ENCODE assay signal across 1 cellular context in genomic region chr12:54882597-54882996, GRCh38.
TF ChIP-seq lines count a peak whose summit lies in the region.

No MANE protein-coding gene starts in this region.

TF ChIP-seq in HEK293, 187 proteins besides CTCF, POLR2A, EP300 and RAD21 (continued from another document):
- peak; percentile 64 for TF ChIP-seq ZNF629 (tag by site-specific recombination; IDR thresholded peaks at IDR 0.05)
- TF ChIP-seq ZNF292 (tag by site-specific recombination; IDR thresholded peaks at IDR 0.05; ENCODE audit: borderline replicate concordance, low read depth): 0 out of 2 replicates have a peak, but pooled peaks have one; percentile 38
- peak; percentile 99 for TF ChIP-seq ZNF555 (tag by site-specific recombination; conservative IDR thresholded peaks at IDR 0.05)
- TF ChIP-seq ZFP37 (tag by site-specific recombination; IDR thresholded peaks at IDR 0.05): peak; percentile 84
- TF ChIP-seq ZFP3 (tag by site-specific recombination; IDR thresholded peaks at IDR 0.05; ENCODE audit: low read depth): peak; percentile 66
- TF ChIP-seq MZF1 (tag by site-specific recombination; IDR thresholded peaks at IDR 0.05; ENCODE audit: borderline replicate concordance): peak; percentile 76; the same call in 1 of the 2 replicates
- peak; percentile 96 for TF ChIP-seq ZNF433 (tag by site-specific recombination; IDR thresholded peaks at IDR 0.05; ENCODE audit: low read depth)
- TF ChIP-seq SP3 (tag by site-specific recombination; IDR thresholded peaks at IDR 0.05): peak; percentile 30; the same call in 1 of the 2 replicates
- TF ChIP-seq ZNF202 (tag by site-specific recombination; IDR thresholded peaks at IDR 0.05; ENCODE audit: borderline replicate concordance): peak; percentile 95; the same call in 1 of the 2 replicates
- peak; percentile 92 for TF ChIP-seq ZNF560 (tag by site-specific recombination; IDR thresholded peaks at IDR 0.05; ENCODE audit: borderline replicate concordance)
- TF ChIP-seq ZXDB (tag by site-specific recombination; IDR thresholded peaks at IDR 0.05): peak; percentile 86
- peak; percentile 99 for TF ChIP-seq ZNF426 (tag by site-specific recombination; IDR thresholded peaks at IDR 0.05)
- peak; percentile 62 for TF ChIP-seq ZBTB21 (tag by site-specific recombination; IDR thresholded peaks at IDR 0.05)
- peak; percentile 61; the same call in 1 of the 2 replicates for TF ChIP-seq ZNF791 (tag by site-specific recombination; IDR thresholded peaks at IDR 0.05)
- peak; percentile 80; the same call in 1 of the 2 replicates for TF ChIP-seq ZNF664 (tag by site-specific recombination; IDR thresholded peaks at IDR 0.05)
- TF ChIP-seq, protein P1, sequence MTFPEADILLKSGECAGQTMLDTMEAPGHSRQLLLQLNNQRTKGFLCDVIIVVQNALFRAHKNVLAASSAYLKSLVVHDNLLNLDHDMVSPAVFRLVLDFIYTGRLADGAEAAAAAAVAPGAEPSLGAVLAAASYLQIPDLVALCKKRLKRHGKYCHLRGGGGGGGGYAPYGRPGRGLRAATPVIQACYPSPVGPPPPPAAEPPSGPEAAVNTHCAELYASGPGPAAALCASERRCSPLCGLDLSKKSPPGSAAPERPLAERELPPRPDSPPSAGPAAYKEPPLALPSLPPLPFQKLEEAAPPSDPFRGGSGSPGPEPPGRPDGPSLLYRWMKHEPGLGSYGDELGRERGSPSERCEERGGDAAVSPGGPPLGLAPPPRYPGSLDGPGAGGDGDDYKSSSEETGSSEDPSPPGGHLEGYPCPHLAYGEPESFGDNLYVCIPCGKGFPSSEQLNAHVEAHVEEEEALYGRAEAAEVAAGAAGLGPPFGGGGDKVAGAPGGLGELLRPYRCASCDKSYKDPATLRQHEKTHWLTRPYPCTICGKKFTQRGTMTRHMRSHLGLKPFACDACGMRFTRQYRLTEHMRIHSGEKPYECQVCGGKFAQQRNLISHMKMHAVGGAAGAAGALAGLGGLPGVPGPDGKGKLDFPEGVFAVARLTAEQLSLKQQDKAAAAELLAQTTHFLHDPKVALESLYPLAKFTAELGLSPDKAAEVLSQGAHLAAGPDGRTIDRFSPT (tag by site-specific recombination; IDR thresholded peaks at IDR 0.05): 0 out of 2 replicates have a peak, but pooled peaks have one; percentile 20
- peak; percentile 97 for TF ChIP-seq ZNF394 (tag by site-specific recombination; IDR thresholded peaks at IDR 0.05; ENCODE audit: borderline replicate concordance)
- peak; percentile 86; the same call in 1 of the 2 replicates for TF ChIP-seq ZNF514 (tag by site-specific recombination; IDR thresholded peaks at IDR 0.05)
- TF ChIP-seq ZNF580 (tag by site-specific recombination; IDR thresholded peaks at IDR 0.05): 0 out of 2 replicates have a peak, but pooled peaks have one; percentile 36
- TF ChIP-seq, protein P2, sequence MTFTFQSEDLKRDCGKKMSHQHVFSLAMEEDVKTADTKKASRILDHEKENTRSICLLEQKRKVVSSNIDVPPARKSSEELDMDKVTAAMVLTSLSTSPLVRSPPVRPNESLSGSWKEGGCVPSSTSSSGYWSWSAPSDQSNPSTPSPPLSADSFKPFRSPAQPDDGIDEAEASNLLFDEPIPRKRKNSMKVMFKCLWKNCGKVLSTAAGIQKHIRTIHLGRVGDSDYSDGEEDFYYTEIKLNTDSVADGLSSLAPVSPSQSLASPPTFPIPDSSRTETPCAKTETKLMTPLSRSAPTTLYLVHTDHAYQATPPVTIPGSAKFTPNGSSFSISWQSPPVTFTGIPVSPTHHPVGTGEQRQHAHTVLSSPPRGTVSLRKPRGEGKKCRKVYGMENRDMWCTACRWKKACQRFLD (tag by site-specific recombination; IDR thresholded peaks at IDR 0.05): 0 out of 2 replicates have a peak, but pooled peaks have one; percentile 54
- TF ChIP-seq, protein P3, sequence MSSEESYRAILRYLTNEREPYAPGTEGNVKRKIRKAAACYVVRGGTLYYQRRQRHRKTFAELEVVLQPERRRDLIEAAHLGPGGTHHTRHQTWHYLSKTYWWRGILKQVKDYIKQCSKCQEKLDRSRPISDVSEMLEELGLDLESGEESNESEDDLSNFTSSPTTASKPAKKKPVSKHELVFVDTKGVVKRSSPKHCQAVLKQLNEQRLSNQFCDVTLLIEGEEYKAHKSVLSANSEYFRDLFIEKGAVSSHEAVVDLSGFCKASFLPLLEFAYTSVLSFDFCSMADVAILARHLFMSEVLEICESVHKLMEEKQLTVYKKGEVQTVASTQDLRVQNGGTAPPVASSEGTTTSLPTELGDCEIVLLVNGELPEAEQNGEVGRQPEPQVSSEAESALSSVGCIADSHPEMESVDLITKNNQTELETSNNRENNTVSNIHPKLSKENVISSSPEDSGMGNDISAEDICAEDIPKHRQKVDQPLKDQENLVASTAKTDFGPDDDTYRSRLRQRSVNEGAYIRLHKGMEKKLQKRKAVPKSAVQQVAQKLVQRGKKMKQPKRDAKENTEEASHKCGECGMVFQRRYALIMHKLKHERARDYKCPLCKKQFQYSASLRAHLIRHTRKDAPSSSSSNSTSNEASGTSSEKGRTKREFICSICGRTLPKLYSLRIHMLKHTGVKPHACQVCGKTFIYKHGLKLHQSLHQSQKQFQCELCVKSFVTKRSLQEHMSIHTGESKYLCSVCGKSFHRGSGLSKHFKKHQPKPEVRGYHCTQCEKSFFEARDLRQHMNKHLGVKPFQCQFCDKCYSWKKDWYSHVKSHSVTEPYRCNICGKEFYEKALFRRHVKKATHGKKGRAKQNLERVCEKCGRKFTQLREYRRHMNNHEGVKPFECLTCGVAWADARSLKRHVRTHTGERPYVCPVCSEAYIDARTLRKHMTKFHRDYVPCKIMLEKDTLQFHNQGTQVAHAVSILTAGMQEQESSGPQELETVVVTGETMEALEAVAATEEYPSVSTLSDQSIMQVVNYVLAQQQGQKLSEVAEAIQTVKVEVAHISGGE (tag by site-specific recombination; conservative IDR thresholded peaks at IDR 0.05; ENCODE audit: low read depth): peak; percentile 90
- peak; percentile 87 for TF ChIP-seq ZNF266 (tag by site-specific recombination; IDR thresholded peaks at IDR 0.05; ENCODE audit: low read depth)
- TF ChIP-seq ZNF121 (tag by site-specific recombination; IDR thresholded peaks at IDR 0.05): peak; percentile 52; the same call in 1 of the 2 replicates
- peak; percentile 70; the same call in 1 of the 2 replicates for TF ChIP-seq ZBTB1 (tag by site-specific recombination; IDR thresholded peaks at IDR 0.05)
- TF ChIP-seq ZNF140 (tag by site-specific recombination; IDR thresholded peaks at IDR 0.05): peak; percentile 95
